ENCODE assay signal across 8 cellular contexts in genomic region chr13:49791753-49792549, GRCh38. TPM values are rescaled to one million over a fixed set of nuclear protein-coding genes. Genes with fewer than 3 reads are reported as not detected.
DNase-seq lines count a peak whose midpoint lies in the region; ATAC-seq and TF ChIP-seq lines count a peak whose summit lies in the region.

No MANE protein-coding gene starts in this region.

- H3K36me3 Mint-ChIP-seq in CD4-positive, alpha-beta T cell (ENCODE audit: low read depth): peaks cover 14% of the 10 kb centered on the region

- no peaks in the 10 kb centered on the region for H3K9me3 ChIP-seq in CD4-positive, alpha-beta T cell (ENCODE audit: control insufficient read depth, low read length)
- H3K9me3 ChIP-seq in right atrium auricular region: no peaks in the 10 kb centered on the region

- ATAC-seq in CD4-positive, alpha-beta T cell (ENCODE audit: poor library complexity): no peak
- ATAC-seq in GM19328 (IDR thresholded peaks at IDR 0.05; ENCODE audit: unreplicated experiment) (peak; percentile 7), HG03469 (IDR thresholded peaks at IDR 0.05; ENCODE audit: unreplicated experiment) (peak; percentile 12)

- H3K27me3 ChIP-seq in CD4-positive, alpha-beta T cell (ENCODE audit: control insufficient read depth, insufficient read depth, low read length): no peaks in the 10 kb centered on the region
- H3K27me3 ChIP-seq in right atrium auricular region: no peaks in the 10 kb centered on the region

- H3K27ac Mint-ChIP-seq in CD4-positive, alpha-beta T cell: peak overlapping the region; percentile 95

- H3K4me1 Mint-ChIP-seq in CD4-positive, alpha-beta T cell (ENCODE audit: low read depth): peaks cover 46% of the 10 kb centered on the region

- H3K4me1 ChIP-seq in right atrium auricular region: peaks cover 0 to 30% of the 10 kb centered on the region in 2 donors

- H3K4me3 Mint-ChIP-seq in CD4-positive, alpha-beta T cell: peak overlapping the region; percentile 100

- TF ChIP-seq CTCF in CD4-positive, alpha-beta T cell (IDR thresholded peaks at IDR 0.05): no peak
- no peak for TF ChIP-seq CTCF in right atrium auricular region (IDR thresholded peaks at IDR 0.05)

- POLR2A ChIA-PET in CD4-positive, alpha-beta T cell (lab: Charles Lee): interaction anchor here (0.9 to 5.7 kb wide), 21 partner anchors 8 to 1661 kb away, joined by 3 to 45 read pairs (median 9); partner anchors contain the start of genes CAB39L, EBPL, FNDC3A and INTS6

- DNase-seq in CD4-positive, alpha-beta T cell: peak; percentile 6 to 52 (median 29)
- peak; percentile 16 for DNase-seq in T follicular helper cell (ENCODE audit: low read depth)
- DNase-seq in amniotic stem cell (lab: John Stamatoyannopoulos, UW): peak; percentile 7
- DNase-seq in right atrium auricular region (ENCODE audit: low spot score): no peak
- DNase-seq in retina: peak; percentile 83
- DNase-seq in GOT3 (lab: John Stamatoyannopoulos, UW): no peak

- intact Hi-C loops in CD4-positive, alpha-beta T cell (cut with DNase I, micrococcal nuclease): loop anchor here (2.0 to 10.0 kb wide), 15 partner anchors 55 to 1790 kb away; partner anchors contain the start of genes CAB39L (in 2 of the 2), SETDB2 (in 2 of the 2), SPRYD7 (in 2 of the 2) and EBPL (in 1 of the 2)

- no peaks in the 10 kb centered on the region for H3K36me3 ChIP-seq in right atrium auricular region

- H3K27me3 Mint-ChIP-seq in CD4-positive, alpha-beta T cell: peaks cover 9% of the 10 kb centered on the region

- H3K9me3 Mint-ChIP-seq in CD4-positive, alpha-beta T cell: no peaks in the 10 kb centered on the region

- H3K4me3 ChIP-seq in right atrium auricular region: peak overlapping the region; percentile 71 to 96

- CTCF ChIA-PET in CD4-positive, alpha-beta T cell (lab: Charles Lee): interaction anchor here (1.0 to 1.4 kb wide), 3 partner anchors 144 to 1697 kb away, joined by 3 to 4 read pairs (median 4); partner anchors contain the start of genes MED4 and SPRYD7

- peak overlapping the region; percentile 83 for H3K27ac ChIP-seq in CD4-positive, alpha-beta T cell (ENCODE audit: low read depth, low read length)
- H3K27ac ChIP-seq in right atrium auricular region: peak overlapping the region; percentile 85 to 93

RNA-seq across cellular contexts. Expression of gene KPNA3, which starts 0.5 kb away (rescaled TPM):
- 10 to 100 TPM; 15.7 to 17.3 TPM for total RNA-seq in CD4-positive, alpha-beta T cell
- total RNA-seq in right atrium auricular region: 10 to 100 TPM; 36.6 to 42.0 TPM

Comparison
In these comparisons a context has a peak if more than half of its experiments do, and no peak if none do; other contexts are left out.
1. DNase-seq: peak in CD4-positive, alpha-beta T cell (10 of 10), T follicular helper cell (single experiment), amniotic stem cell (single experiment) and retina (single experiment); none in right atrium auricular region (single experiment) and GOT3 (single experiment).